27 cellular contexts compared by ENCODE assay signal in the genomic region with DNA sequence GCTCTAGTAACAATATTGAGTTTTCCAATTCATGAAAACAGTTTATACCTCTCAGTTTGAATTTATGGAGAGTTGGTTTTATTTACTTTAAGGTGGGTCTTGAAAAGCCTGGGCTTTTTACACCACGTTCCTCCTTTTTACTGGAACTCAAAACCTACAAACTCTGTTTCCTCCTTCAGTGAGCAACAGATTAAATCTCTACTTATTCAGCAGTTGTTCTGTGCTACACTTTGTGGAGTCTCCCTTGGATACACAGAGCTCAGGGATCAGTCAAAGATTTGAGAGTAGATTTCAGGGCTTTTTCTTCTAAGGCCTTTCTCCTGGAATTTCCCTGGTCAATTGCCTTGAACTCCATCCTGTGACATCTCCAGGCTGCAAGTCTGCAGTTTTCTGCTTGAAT. TPM values are rescaled to one million over a fixed set of nuclear protein-coding genes. Genes with fewer than 3 reads are reported as not detected.
DNase-seq lines count a peak whose midpoint lies in the region; ATAC-seq and TF ChIP-seq lines count a peak whose summit lies in the region.
"Had no signal": no experiment of that assay in that cellular context is flagged by ENCODE, and none has a peak within 500 bp of the region (broad histone marks: within the 10 kb centered on the region; RNA-seq: fewer than 3 reads in every experiment).

No MANE protein-coding gene starts in this region.

- H3K9me3 ChIP-seq in Caco-2: no peaks in the 10 kb centered on the region
- H3K9me3 ChIP-seq in PC-3 (ENCODE audit: low read length): no peaks in the 10 kb centered on the region
- no peaks in the 10 kb centered on the region for H3K9me3 ChIP-seq in parathyroid adenoma (ENCODE audit: control insufficient read depth, low read length)
- H3K9me3 ChIP-seq: BLaER1 treated with 17β-estradiol and CSF1 and Interleukin-3, amounts not matched to agents 10 nM and 100 nM; MG63; SK-N-SH had no signal

- H3K79me2 ChIP-seq in PC-3 (ENCODE audit: low read length): no peaks in the 10 kb centered on the region
- H3K79me2 ChIP-seq in parathyroid adenoma: no peaks in the 10 kb centered on the region

- H2AFZ ChIP-seq in PC-3 (ENCODE audit: low read length) (0 out of 2 replicates have a peak overlapping the region, but pooled peaks have one; percentile 16), parathyroid adenoma (peak overlapping the region; percentile 42)

- H3K4me3 Mint-ChIP-seq in Caco-2 (ENCODE audit: unreplicated experiment): no peak overlapping the region
- H3K4me3 Mint-ChIP-seq in HFFc6: no peak overlapping the region
- H3K4me3 Mint-ChIP-seq: CD4-positive, alpha-beta memory T cell had no signal

- TF ChIP-seq CTCF in Caco-2 (IDR thresholded peaks at IDR 0.05; ENCODE audit: insufficient read depth in 1 of 2, low read depth in 1 of 2, low read length in 1 of 2, severe bottlenecking in 1 of 2, unreplicated experiment in 1 of 2) (no peak), PC-3 (conservative IDR thresholded peaks at IDR 0.05; ENCODE audit: low read depth, low read length) (no peak), parathyroid adenoma (IDR thresholded peaks at IDR 0.05) (no peak), HFFc6 (IDR thresholded peaks at IDR 0.05) (no peak)

- H4K20me1 ChIP-seq in PC-3 (ENCODE audit: low read length): no peaks in the 10 kb centered on the region
- H4K20me1 ChIP-seq: BLaER1 treated with 17β-estradiol and CSF1 and Interleukin-3, amounts not matched to agents 10 nM and 100 nM had no signal

- no peaks in the 10 kb centered on the region for H3K36me3 ChIP-seq in Caco-2 (ENCODE audit: control insufficient read depth, insufficient read depth, low read length)
- no peaks in the 10 kb centered on the region for H3K36me3 ChIP-seq in PC-3 (ENCODE audit: low read depth, low read length)
- no peaks in the 10 kb centered on the region for H3K36me3 ChIP-seq in parathyroid adenoma (ENCODE audit: control insufficient read depth, insufficient read depth, low read length)
- H3K36me3 ChIP-seq: BLaER1 treated with 17β-estradiol and CSF1 and Interleukin-3, amounts not matched to agents 10 nM and 100 nM; MG63 had no signal

- H3K36me3 Mint-ChIP-seq in Caco-2 (ENCODE audit: insufficient read depth, unreplicated experiment) (no peaks in the 10 kb centered on the region), HFFc6 (ENCODE audit: low read depth) (no peaks in the 10 kb centered on the region)
- H3K36me3 Mint-ChIP-seq: CD4-positive, alpha-beta memory T cell had no signal

- CTCF ChIA-PET in Caco-2 (lab: Charles Lee): no interaction called here
- CTCF ChIA-PET in PC-3 (lab: Charles Lee): no interaction called here

- H3K27me3 ChIP-seq in Caco-2 (replicated peaks; ENCODE audit: control insufficient read depth, insufficient read depth, low read length): no peaks in the 10 kb centered on the region
- H3K27me3 ChIP-seq in PC-3 (ENCODE audit: low read length): no peaks in the 10 kb centered on the region
- no peaks in the 10 kb centered on the region for H3K27me3 ChIP-seq in parathyroid adenoma (ENCODE audit: control insufficient read depth, insufficient read depth, low read length)
- H3K27me3 ChIP-seq: BLaER1 treated with 17β-estradiol and CSF1 and Interleukin-3, amounts not matched to agents 10 nM and 100 nM; MG63 had no signal

- no peak overlapping the region for H3K4me3 ChIP-seq in Caco-2 (ENCODE audit: low read depth, low read length)
- no peak overlapping the region for H3K4me3 ChIP-seq in PC-3 (ENCODE audit: low read length)
- no peak overlapping the region for H3K4me3 ChIP-seq in parathyroid adenoma (ENCODE audit: low read depth, low read length)
- H3K4me3 ChIP-seq: BLaER1 treated with 17β-estradiol and CSF1 and Interleukin-3, amounts not matched to agents 10 nM and 100 nM; K562; MG63 had no signal

- BruUV-seq in Caco-2 (replicated peaks; lab: Mats Ljungman, UMichigan) (no TSS peak), PC-3 (replicated peaks; lab: Mats Ljungman, UMichigan) (no TSS peak)

- H3K9me3 Mint-ChIP-seq in Caco-2 (ENCODE audit: unreplicated experiment) (no peaks in the 10 kb centered on the region), HFFc6 (no peaks in the 10 kb centered on the region)
- H3K9me3 Mint-ChIP-seq: CD4-positive, alpha-beta memory T cell had no signal

- POLR2A ChIA-PET in Caco-2 (lab: Charles Lee) (no interaction called here), PC-3 (lab: Charles Lee; ENCODE audit: unreplicated experiment) (no interaction called here)

- no peaks in the 10 kb centered on the region for H3K27me3 Mint-ChIP-seq in Caco-2 (ENCODE audit: insufficient read depth, unreplicated experiment)
- no peaks in the 10 kb centered on the region for H3K27me3 Mint-ChIP-seq in HFFc6 (ENCODE audit: insufficient read depth)

- H3K27ac Mint-ChIP-seq in Caco-2 (ENCODE audit: unreplicated experiment) (peak overlapping the region; percentile 10), HFFc6 (no peak overlapping the region)
- H3K27ac Mint-ChIP-seq: CD4-positive, alpha-beta memory T cell had no signal

- H3K9me2 ChIP-seq in PC-3 (replicated peaks; ENCODE audit: low read length): no peaks in the 10 kb centered on the region
- H3K9me2 ChIP-seq: SK-N-SH had no signal

- H3K4me2 ChIP-seq in PC-3 (ENCODE audit: low read length): no peak overlapping the region
- no peak overlapping the region for H3K4me2 ChIP-seq in parathyroid adenoma (ENCODE audit: low read length)
- H3K4me2 ChIP-seq: BLaER1 treated with 17β-estradiol and CSF1 and Interleukin-3, amounts not matched to agents 10 nM and 100 nM; SK-N-SH had no signal

- no peaks in the 10 kb centered on the region for H3F3A ChIP-seq in PC-3 (ENCODE audit: low read length, unreplicated experiment)

- H3K4me1 ChIP-seq in Caco-2: peaks cover 36% of the 10 kb centered on the region
- no peaks in the 10 kb centered on the region for H3K4me1 ChIP-seq in PC-3 (ENCODE audit: insufficient read depth, low read length)
- H3K4me1 ChIP-seq in parathyroid adenoma: peaks cover 13% of the 10 kb centered on the region
- H3K4me1 ChIP-seq: BLaER1 treated with 17β-estradiol and CSF1 and Interleukin-3, amounts not matched to agents 10 nM and 100 nM had no signal

- H3K4me1 Mint-ChIP-seq in Caco-2 (ENCODE audit: low read depth, unreplicated experiment) (peaks cover 37% of the 10 kb centered on the region), HFFc6 (ENCODE audit: low read depth) (no peaks in the 10 kb centered on the region)
- H3K4me1 Mint-ChIP-seq: CD4-positive, alpha-beta memory T cell had no signal

- H3K9ac ChIP-seq in PC-3 (ENCODE audit: low read length) (no peak overlapping the region), parathyroid adenoma (no peak overlapping the region)
- H3K9ac ChIP-seq: BLaER1 treated with 17β-estradiol and CSF1 and Interleukin-3, amounts not matched to agents 10 nM and 100 nM; SK-N-SH had no signal

- ATAC-seq in PC-3 (no peak), left colon (peak; percentile 50), GM21723 (IDR thresholded peaks at IDR 0.05; ENCODE audit: unreplicated experiment) (no peak)
- ATAC-seq: HepG2, K562, Panc1 had no signal

- peak in 1 of 2 experiments; percentile 51 for DNase-seq in Caco-2
- no peak for DNase-seq in PC-3
- DNase-seq in left colon: no peak
- no peak for DNase-seq in HFFc6
- DNase-seq in stimulated activated naive CD4-positive, alpha-beta T cell treated with Interleukin-2 at 50 U/mL for 16 hours (lab: John Stamatoyannopoulos, UW): no peak
- DNase-seq: 8988T; Calu3; CD4-positive, alpha-beta memory T cell; DMS153; GDM1; H7; MG63; NCI-H1436; NCI-H187 treated with DMSO at 0.1 percent for 48 hours; NCI-H226; NCI-H510A treated with DMSO at 0.1 percent for 48 hours; NCI-H748 treated with DMSO at 0.1 percent for 48 hours; NK-92 treated with Interleukin-12 subunit alpha and Interleukin-12 subunit beta, amount 100 ng/mL, for 24 hours; SIG-M5; SK-N-SH had no signal

- intact Hi-C loops in Caco-2 (cut with micrococcal nuclease; ENCODE audit: unreplicated experiment): loop anchor here (1.0 to 5.0 kb wide), 3 partner anchors 13 to 154 kb away; a partner anchor contains a TSS
- intact Hi-C loops in PC-3 (cut with micrococcal nuclease): no loop called here
- intact Hi-C loops in left colon (cut with DNase I, micrococcal nuclease): no loop called here

- H3K27ac ChIP-seq in PC-3 (ENCODE audit: low read length) (no peak overlapping the region), parathyroid adenoma (peak overlapping the region; percentile 56)
- H3K27ac ChIP-seq: BLaER1 treated with 17β-estradiol and CSF1 and Interleukin-3, amounts not matched to agents 10 nM and 100 nM had no signal

RNA-seq across cellular contexts. Expression of a gene that starts 3.5 kb away (rescaled TPM):
- total RNA-seq in Caco-2 (2022) (not detected in 2 replicates), PC-3 (2014; rRNA removed) (not detected in 2 replicates), left colon (100 to 1,000 TPM; 202 to 225 TPM)
- not detected for total RNA-seq in HFFc6 (2021; fragmentation: NEBNext Ultra II Directional; extraction: Animal tissue kit (Norgen Biotek cat#: 25700))
- total RNA-seq: Calu3; CD4-positive, alpha-beta memory T cell; H7; HepG2; K562; LHCN-M2 had no signal

RNA-seq across cellular contexts. Expression of a gene that starts 39.5 kb away (rescaled TPM):
- total RNA-seq in Caco-2 (2022) (not detected in 2 replicates), PC-3 (2014; rRNA removed) (not detected in 2 replicates), left colon (100 to 1,000 TPM; 142 to 191 TPM)
- total RNA-seq in HFFc6 (2021; fragmentation: NEBNext Ultra II Directional; extraction: Animal tissue kit (Norgen Biotek cat#: 25700)): not detected
- total RNA-seq: Calu3; CD4-positive, alpha-beta memory T cell; H7; HepG2; K562; LHCN-M2 had no signal

Comparison
In these comparisons a context has a peak if more than half of its experiments do, and no peak if none do; other contexts are left out.
1. RNA of a gene that starts 3.5 kb away (total RNA-seq): 202 to 225 TPM in left colon; not detected in Caco-2, not detected in PC-3 and not detected in HFFc6; every median in the first group is over 100 times any median in the second.
2. RNA of a gene that starts 39.5 kb away (total RNA-seq): 142 to 191 TPM in left colon; not detected in Caco-2, not detected in PC-3 and not detected in HFFc6; every median in the first group is over 100 times any median in the second.